Comparison of ENCODE assay signal across 1 cellular context in the genomic region with DNA sequence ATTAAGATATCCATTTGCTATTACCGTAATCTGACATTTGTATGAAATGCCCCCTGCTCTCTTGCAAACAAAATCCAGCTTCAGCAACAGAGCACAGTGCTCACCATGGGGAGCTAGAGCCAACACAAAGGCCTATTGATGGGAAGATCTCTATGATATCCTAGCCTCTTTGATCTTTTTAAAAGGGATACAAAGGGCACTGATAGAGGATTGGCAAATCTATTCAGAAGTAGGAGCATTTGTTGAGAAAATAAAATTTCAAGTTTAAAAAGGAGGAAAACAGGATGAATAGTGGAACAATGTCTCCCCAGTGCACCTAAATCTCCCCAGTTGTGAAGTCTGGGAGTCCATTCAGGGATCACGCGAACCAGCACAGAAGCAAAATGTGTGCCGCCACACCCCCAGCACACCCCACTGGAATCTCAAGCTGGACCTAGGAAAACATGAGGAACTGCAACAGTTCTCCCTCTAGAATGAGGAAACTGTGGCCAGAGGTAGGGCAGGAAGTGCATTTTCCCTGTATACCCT.
TF ChIP-seq lines count a peak whose summit lies in the region.

No MANE protein-coding gene starts in this region.

TF ChIP-seq in HepG2, 621 proteins besides CTCF, POLR2A, EP300 and RAD21 (continued from another document and continues in another):
- TF ChIP-seq, protein P1, sequence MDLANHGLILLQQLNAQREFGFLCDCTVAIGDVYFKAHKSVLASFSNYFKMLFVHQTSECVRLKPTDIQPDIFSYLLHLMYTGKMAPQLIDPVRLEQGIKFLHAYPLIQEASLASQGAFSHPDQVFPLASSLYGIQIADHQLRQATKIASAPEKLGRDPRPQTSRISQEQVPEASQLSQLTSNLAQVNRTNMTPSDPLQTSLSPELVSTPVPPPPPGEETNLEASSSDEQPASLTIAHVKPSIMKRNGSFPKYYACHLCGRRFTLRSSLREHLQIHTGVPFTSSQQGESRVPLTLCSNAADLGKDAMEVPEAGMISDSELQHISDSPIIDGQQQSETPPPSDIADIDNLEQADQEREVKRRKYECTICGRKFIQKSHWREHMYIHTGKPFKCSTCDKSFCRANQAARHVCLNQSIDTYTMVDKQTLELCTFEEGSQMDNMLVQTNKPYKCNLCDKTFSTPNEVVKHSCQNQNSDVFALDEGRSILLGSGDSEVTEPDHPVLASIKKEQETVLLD (CRISPR knock-in tag; IDR thresholded peaks at IDR 0.05; ENCODE audit: low read depth) = no peak
- TF ChIP-seq, protein P2, sequence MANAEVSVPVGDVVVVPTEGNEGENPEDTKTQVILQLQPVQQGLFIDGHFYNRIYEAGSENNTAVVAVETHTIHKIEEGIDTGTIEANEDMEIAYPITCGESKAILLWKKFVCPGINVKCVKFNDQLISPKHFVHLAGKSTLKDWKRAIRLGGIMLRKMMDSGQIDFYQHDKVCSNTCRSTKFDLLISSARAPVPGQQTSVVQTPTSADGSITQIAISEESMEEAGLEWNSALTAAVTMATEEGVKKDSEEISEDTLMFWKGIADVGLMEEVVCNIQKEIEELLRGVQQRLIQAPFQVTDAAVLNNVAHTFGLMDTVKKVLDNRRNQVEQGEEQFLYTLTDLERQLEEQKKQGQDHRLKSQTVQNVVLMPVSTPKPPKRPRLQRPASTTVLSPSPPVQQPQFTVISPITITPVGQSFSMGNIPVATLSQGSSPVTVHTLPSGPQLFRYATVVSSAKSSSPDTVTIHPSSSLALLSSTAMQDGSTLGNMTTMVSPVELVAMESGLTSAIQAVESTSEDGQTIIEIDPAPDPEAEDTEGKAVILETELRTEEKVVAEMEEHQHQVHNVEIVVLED (CRISPR knock-in tag; IDR thresholded peaks at IDR 0.05; ENCODE audit: borderline replicate concordance) = peak; percentile 16; the same call in 1 of the 2 replicates
- TF ChIP-seq, protein P3, sequence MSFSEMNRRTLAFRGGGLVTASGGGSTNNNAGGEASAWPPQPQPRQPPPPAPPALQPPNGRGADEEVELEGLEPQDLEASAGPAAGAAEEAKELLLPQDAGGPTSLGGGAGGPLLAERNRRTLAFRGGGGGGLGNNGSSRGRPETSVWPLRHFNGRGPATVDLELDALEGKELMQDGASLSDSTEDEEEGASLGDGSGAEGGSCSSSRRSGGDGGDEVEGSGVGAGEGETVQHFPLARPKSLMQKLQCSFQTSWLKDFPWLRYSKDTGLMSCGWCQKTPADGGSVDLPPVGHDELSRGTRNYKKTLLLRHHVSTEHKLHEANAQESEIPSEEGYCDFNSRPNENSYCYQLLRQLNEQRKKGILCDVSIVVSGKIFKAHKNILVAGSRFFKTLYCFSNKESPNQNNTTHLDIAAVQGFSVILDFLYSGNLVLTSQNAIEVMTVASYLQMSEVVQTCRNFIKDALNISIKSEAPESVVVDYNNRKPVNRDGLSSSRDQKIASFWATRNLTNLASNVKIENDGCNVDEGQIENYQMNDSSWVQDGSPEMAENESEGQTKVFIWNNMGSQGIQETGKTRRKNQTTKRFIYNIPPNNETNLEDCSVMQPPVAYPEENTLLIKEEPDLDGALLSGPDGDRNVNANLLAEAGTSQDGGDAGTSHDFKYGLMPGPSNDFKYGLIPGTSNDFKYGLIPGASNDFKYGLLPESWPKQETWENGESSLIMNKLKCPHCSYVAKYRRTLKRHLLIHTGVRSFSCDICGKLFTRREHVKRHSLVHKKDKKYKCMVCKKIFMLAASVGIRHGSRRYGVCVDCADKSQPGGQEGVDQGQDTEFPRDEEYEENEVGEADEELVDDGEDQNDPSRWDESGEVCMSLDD (CRISPR knock-in tag; IDR thresholded peaks at IDR 0.05; ENCODE audit: borderline replicate concordance) = 0 out of 2 replicates have a peak, but pooled peaks have one; percentile 33
- TF ChIP-seq DPF2 (CRISPR knock-in tag; IDR thresholded peaks at IDR 0.05; ENCODE audit: borderline replicate concordance, low read depth) = 0 out of 2 replicates have a peak, but pooled peaks have one; percentile 39
- no peak for TF ChIP-seq AGO2 (optimal IDR thresholded peaks at IDR 0.05; ENCODE audit: low read depth, low read length)
- TF ChIP-seq, protein P4, sequence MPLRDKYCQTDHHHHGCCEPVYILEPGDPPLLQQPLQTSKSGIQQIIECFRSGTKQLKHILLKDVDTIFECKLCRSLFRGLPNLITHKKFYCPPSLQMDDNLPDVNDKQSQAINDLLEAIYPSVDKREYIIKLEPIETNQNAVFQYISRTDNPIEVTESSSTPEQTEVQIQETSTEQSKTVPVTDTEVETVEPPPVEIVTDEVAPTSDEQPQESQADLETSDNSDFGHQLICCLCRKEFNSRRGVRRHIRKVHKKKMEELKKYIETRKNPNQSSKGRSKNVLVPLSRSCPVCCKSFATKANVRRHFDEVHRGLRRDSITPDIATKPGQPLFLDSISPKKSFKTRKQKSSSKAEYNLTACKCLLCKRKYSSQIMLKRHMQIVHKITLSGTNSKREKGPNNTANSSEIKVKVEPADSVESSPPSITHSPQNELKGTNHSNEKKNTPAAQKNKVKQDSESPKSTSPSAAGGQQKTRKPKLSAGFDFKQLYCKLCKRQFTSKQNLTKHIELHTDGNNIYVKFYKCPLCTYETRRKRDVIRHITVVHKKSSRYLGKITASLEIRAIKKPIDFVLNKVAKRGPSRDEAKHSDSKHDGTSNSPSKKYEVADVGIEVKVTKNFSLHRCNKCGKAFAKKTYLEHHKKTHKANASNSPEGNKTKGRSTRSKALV (CRISPR knock-in tag; IDR thresholded peaks at IDR 0.05) = no peak
- TF ChIP-seq ZNF354B (CRISPR knock-in tag; IDR thresholded peaks at IDR 0.05) = 0 out of 2 replicates have a peak, but pooled peaks have one; percentile 55
- TF ChIP-seq, protein P5, sequence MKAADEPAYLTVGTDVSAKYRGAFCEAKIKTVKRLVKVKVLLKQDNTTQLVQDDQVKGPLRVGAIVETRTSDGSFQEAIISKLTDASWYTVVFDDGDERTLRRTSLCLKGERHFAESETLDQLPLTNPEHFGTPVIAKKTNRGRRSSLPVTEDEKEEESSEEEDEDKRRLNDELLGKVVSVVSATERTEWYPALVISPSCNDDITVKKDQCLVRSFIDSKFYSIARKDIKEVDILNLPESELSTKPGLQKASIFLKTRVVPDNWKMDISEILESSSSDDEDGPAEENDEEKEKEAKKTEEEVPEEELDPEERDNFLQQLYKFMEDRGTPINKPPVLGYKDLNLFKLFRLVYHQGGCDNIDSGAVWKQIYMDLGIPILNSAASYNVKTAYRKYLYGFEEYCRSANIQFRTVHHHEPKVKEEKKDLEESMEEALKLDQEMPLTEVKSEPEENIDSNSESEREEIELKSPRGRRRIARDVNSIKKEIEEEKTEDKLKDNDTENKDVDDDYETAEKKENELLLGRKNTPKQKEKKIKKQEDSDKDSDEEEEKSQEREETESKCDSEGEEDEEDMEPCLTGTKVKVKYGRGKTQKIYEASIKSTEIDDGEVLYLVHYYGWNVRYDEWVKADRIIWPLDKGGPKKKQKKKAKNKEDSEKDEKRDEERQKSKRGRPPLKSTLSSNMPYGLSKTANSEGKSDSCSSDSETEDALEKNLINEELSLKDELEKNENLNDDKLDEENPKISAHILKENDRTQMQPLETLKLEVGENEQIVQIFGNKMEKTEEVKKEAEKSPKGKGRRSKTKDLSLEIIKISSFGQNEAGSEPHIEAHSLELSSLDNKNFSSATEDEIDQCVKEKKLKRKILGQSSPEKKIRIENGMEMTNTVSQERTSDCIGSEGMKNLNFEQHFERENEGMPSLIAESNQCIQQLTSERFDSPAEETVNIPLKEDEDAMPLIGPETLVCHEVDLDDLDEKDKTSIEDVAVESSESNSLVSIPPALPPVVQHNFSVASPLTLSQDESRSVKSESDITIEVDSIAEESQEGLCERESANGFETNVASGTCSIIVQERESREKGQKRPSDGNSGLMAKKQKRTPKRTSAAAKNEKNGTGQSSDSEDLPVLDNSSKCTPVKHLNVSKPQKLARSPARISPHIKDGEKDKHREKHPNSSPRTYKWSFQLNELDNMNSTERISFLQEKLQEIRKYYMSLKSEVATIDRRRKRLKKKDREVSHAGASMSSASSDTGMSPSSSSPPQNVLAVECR (CRISPR knock-in tag; IDR thresholded peaks at IDR 0.05; ENCODE audit: borderline replicate concordance) = peak; percentile 47; the same call in 1 of the 2 replicates
- TF ChIP-seq CREB1 (IDR thresholded peaks at IDR 0.05) = no peak
- TF ChIP-seq CREB1 (CRISPR knock-in tag; IDR thresholded peaks at IDR 0.05) = 0 out of 2 replicates have a peak, but pooled peaks have one; percentile 33
- no peak for TF ChIP-seq ZMYM3 (CRISPR knock-in tag; IDR thresholded peaks at IDR 0.05)
- TF ChIP-seq TGIF2 (CRISPR knock-in tag; IDR thresholded peaks at IDR 0.05) = 0 out of 2 replicates have a peak, but pooled peaks have one; percentile 23
- no peak for TF ChIP-seq HNF4G (IDR thresholded peaks at IDR 0.05; ENCODE audit: borderline replicate concordance, low read depth, low read length)
- 0 out of 2 replicates have a peak, but pooled peaks have one; percentile 37 for TF ChIP-seq HNF4G (CRISPR knock-in tag; IDR thresholded peaks at IDR 0.05; ENCODE audit: borderline replicate concordance, low read depth)
- TF ChIP-seq SUZ12 (IDR thresholded peaks at IDR 0.05; ENCODE audit: low read depth, low read length) = no peak
- TF ChIP-seq KAT8 (CRISPR knock-in tag; IDR thresholded peaks at IDR 0.05) = peak; percentile 27; the same call in 1 of the 2 replicates
- TF ChIP-seq, protein P6, sequence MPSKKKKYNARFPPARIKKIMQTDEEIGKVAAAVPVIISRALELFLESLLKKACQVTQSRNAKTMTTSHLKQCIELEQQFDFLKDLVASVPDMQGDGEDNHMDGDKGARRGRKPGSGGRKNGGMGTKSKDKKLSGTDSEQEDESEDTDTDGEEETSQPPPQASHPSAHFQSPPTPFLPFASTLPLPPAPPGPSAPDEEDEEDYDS (CRISPR knock-in tag; IDR thresholded peaks at IDR 0.05) = peak; percentile 26; the same call in 1 of the 2 replicates
- TF ChIP-seq, protein P7, sequence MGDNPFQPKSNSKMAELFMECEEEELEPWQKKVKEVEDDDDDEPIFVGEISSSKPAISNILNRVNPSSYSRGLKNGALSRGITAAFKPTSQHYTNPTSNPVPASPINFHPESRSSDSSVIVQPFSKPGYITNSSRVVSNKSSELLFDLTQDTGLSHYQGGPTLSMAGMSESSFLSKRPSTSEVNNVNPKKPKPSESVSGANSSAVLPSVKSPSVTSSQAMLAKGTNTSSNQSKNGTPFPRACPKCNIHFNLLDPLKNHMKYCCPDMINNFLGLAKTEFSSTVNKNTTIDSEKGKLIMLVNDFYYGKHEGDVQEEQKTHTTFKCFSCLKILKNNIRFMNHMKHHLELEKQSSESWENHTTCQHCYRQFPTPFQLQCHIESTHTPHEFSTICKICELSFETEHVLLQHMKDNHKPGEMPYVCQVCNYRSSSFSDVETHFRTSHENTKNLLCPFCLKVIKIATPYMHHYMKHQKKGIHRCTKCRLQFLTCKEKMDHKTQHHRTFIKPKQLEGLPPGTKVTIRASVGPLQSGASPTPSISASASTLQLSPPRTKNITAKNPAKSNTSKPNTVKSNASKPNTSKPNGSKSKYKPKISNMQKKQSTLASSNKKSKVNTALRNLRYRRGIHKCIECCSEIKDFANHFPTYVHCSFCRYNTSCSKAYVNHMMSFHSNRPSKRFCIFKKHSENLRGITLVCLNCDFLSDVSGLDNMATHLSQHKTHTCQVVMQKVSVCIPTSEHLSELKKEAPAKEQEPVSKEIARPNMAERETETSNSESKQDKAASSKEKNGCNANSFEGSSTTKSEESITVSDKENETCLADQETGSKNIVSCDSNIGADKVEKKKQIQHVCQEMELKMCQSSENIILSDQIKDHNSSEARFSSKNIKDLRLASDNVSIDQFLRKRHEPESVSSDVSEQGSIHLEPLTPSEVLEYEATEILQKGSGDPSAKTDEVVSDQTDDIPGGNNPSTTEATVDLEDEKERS (CRISPR knock-in tag; IDR thresholded peaks at IDR 0.05) = no peak
- TF ChIP-seq ZNF629 (CRISPR knock-in tag; conservative IDR thresholded peaks at IDR 0.05) = 0 out of 2 replicates have a peak, but pooled peaks have one; percentile 4
- TF ChIP-seq ZNF124 (CRISPR knock-in tag; IDR thresholded peaks at IDR 0.05) = 0 out of 2 replicates have a peak, but pooled peaks have one; percentile 23
- TF ChIP-seq, protein P8, sequence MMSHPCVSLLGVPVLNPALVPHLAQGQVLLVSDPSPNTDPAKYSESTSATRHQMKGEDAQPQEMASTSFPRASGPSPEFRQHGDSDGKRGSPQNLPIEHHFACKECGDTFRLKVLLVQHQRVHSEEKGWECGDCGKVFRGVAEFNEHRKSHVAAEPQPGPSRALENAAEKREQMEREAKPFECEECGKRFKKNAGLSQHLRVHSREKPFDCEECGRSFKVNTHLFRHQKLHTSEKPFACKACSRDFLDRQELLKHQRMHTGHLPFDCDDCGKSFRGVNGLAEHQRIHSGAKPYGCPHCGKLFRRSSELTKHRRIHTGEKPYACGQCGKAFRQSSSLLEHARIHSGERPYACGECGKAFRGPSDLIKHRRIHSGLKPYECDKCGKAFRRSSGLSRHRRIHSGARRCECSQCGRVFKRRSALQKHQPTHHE (CRISPR knock-in tag; IDR thresholded peaks at IDR 0.05; ENCODE audit: borderline replicate concordance) = no peak
- TF ChIP-seq, protein P9, sequence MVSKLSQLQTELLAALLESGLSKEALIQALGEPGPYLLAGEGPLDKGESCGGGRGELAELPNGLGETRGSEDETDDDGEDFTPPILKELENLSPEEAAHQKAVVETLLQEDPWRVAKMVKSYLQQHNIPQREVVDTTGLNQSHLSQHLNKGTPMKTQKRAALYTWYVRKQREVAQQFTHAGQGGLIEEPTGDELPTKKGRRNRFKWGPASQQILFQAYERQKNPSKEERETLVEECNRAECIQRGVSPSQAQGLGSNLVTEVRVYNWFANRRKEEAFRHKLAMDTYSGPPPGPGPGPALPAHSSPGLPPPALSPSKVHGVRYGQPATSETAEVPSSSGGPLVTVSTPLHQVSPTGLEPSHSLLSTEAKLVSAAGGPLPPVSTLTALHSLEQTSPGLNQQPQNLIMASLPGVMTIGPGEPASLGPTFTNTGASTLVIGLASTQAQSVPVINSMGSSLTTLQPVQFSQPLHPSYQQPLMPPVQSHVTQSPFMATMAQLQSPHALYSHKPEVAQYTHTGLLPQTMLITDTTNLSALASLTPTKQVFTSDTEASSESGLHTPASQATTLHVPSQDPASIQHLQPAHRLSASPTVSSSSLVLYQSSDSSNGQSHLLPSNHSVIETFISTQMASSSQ (IDR thresholded peaks at IDR 0.05; ENCODE audit: low read depth) = peak; percentile 55; the same call in 1 of the 2 replicates
- TF ChIP-seq, protein P9 (CRISPR knock-in tag; IDR thresholded peaks at IDR 0.05; ENCODE audit: borderline replicate concordance) = peak; percentile 31; the same call in 1 of the 2 replicates
- peak; percentile 44; the same call in 1 of the 2 replicates for TF ChIP-seq ZNF350 (CRISPR knock-in tag; IDR thresholded peaks at IDR 0.05; ENCODE audit: borderline replicate concordance, low read depth)
- no peak for TF ChIP-seq ZNF615 (CRISPR knock-in tag; IDR thresholded peaks at IDR 0.05; ENCODE audit: borderline replicate concordance)
- no peak for TF ChIP-seq ZNF335 (CRISPR knock-in tag; IDR thresholded peaks at IDR 0.05)
- peak; percentile 30; the same call in 1 of the 2 replicates for TF ChIP-seq ZNF143 (CRISPR knock-in tag; IDR thresholded peaks at IDR 0.05)
- no peak for TF ChIP-seq ZNF317 (CRISPR knock-in tag; IDR thresholded peaks at IDR 0.05)
- no peak for TF ChIP-seq ZNF720 (CRISPR knock-in tag; IDR thresholded peaks at IDR 0.05)
- TF ChIP-seq THYN1 (CRISPR knock-in tag; IDR thresholded peaks at IDR 0.05; ENCODE audit: borderline replicate concordance, low read depth) = no peak
